Comparison of ENCODE assay signal across 1 cellular context in the genomic region with DNA sequence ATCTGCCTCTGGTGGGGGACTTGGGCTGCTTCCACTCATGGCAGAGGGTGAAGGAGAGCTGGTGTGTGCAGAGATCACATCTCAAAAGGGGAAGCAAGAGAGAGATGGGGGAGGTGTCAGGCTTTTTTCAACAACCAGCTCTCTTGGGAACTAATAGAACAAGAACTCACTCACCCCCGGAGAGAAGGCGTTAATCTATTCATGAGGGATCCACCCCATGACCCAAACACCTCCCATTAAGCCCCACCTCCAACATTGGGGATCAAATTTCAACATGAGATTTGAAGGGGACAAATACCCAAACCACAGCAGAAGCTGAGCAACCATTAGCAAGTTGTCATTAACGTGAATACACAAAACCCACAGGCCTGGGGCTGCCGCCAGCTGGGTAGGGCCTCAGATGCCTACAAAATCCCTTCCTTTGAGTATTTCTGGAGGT.
TF ChIP-seq lines count a peak whose summit lies in the region.

No MANE protein-coding gene starts in this region.

TF ChIP-seq in GM23338, 12 proteins besides CTCF, POLR2A, EP300 and RAD21 (continued from another document):
- TF ChIP-seq, protein P1, sequence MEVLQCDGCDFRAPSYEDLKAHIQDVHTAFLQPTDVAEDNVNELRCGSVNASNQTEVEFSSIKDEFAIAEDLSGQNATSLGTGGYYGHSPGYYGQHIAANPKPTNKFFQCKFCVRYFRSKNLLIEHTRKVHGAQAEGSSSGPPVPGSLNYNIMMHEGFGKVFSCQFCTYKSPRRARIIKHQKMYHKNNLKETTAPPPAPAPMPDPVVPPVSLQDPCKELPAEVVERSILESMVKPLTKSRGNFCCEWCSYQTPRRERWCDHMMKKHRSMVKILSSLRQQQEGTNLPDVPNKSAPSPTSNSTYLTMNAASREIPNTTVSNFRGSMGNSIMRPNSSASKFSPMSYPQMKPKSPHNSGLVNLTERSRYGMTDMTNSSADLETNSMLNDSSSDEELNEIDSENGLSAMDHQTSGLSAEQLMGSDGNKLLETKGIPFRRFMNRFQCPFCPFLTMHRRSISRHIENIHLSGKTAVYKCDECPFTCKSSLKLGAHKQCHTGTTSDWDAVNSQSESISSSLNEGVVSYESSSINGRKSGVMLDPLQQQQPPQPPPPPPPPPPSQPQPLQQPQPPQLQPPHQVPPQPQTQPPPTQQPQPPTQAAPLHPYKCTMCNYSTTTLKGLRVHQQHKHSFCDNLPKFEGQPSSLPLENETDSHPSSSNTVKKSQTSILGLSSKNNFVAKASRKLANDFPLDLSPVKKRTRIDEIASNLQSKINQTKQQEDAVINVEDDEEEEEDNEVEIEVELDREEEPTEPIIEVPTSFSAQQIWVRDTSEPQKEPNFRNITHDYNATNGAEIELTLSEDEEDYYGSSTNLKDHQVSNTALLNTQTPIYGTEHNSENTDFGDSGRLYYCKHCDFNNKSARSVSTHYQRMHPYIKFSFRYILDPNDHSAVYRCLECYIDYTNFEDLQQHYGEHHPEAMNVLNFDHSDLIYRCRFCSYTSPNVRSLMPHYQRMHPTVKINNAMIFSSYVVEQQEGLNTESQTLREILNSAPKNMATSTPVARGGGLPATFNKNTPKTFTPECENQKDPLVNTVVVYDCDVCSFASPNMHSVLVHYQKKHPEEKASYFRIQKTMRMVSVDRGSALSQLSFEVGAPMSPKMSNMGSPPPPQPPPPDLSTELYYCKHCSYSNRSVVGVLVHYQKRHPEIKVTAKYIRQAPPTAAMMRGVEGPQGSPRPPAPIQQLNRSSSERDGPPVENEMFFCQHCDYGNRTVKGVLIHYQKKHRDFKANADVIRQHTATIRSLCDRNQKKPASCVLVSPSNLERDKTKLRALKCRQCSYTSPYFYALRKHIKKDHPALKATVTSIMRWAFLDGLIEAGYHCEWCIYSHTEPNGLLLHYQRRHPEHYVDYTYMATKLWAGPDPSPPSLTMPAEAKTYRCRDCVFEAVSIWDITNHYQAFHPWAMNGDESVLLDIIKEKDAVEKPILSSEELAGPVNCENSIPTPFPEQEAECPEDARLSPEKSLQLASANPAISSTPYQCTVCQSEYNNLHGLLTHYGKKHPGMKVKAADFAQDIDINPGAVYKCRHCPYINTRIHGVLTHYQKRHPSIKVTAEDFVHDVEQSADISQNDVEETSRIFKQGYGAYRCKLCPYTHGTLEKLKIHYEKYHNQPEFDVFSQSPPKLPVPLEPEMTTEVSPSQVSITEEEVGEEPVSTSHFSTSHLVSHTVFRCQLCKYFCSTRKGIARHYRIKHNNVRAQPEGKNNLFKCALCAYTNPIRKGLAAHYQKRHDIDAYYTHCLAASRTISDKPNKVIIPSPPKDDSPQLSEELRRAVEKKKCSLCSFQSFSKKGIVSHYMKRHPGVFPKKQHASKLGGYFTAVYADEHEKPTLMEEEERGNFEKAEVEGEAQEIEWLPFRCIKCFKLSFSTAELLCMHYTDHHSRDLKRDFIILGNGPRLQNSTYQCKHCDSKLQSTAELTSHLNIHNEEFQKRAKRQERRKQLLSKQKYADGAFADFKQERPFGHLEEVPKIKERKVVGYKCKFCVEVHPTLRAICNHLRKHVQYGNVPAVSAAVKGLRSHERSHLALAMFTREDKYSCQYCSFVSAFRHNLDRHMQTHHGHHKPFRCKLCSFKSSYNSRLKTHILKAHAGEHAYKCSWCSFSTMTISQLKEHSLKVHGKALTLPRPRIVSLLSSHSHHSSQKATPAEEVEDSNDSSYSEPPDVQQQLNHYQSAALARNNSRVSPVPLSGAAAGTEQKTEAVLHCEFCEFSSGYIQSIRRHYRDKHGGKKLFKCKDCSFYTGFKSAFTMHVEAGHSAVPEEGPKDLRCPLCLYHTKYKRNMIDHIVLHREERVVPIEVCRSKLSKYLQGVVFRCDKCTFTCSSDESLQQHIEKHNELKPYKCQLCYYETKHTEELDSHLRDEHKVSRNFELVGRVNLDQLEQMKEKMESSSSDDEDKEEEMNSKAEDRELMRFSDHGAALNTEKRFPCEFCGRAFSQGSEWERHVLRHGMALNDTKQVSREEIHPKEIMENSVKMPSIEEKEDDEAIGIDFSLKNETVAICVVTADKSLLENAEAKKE (CRISPR knock-in tag; IDR thresholded peaks at IDR 0.05) = no peak
